8 cellular contexts compared by ENCODE assay signal in genomic region chr1:214558002-214558770, GRCh38. TPM values are rescaled to one million over a fixed set of nuclear protein-coding genes. Genes with fewer than 3 reads are reported as not detected.
DNase-seq lines count a peak whose midpoint lies in the region; ATAC-seq, FAIRE-seq and TF ChIP-seq lines count a peak whose summit lies in the region.

No MANE protein-coding gene starts in this region.

- H4K20me1 ChIP-seq in keratinocyte (ENCODE audit: control insufficient read depth, extremely low read depth, insufficient read depth, low read length), result no peaks in the 10 kb centered on the region

- no peaks in the 10 kb centered on the region for H3K9me1 ChIP-seq in keratinocyte (ENCODE audit: control insufficient read depth, extremely low read depth, insufficient read depth, low read length)

- no peaks in the 10 kb centered on the region for H3K9me3 ChIP-seq in keratinocyte (ENCODE audit: control insufficient read depth, low read depth, low read length)
- no peaks in the 10 kb centered on the region for H3K9me3 ChIP-seq in small intestine (ENCODE audit: control insufficient read depth, low read depth)

- ATAC-seq in HG03439 (IDR thresholded peaks at IDR 0.05; ENCODE audit: unreplicated experiment) (no peak), GM19324 (IDR thresholded peaks at IDR 0.05; ENCODE audit: low FRiP score, unreplicated experiment) (no peak)

- peak overlapping the region; percentile 85 for H2AFZ ChIP-seq in keratinocyte (ENCODE audit: control insufficient read depth, low read length)

- 57 to 73% (median 67%) methylated on average over 8 of the region's 8 CpGs for WGBS in small intestine, 3 donors

- DNase-seq in Daoy (ENCODE audit: low read depth) (peak; percentile 92), HCEC 1CT (peak; percentile 96), RKO (ENCODE audit: low spot score) (peak; percentile 87), keratinocyte (ENCODE audit: low read depth, low spot score) (no peak), small intestine (no peak)
- no peak for DNase-seq in activated T-cell treated with anti-CD3 and anti-CD28 coated beads, Interleukin-2, amount 50 U/mL, for 48 hours

- H3K4me1 ChIP-seq in keratinocyte (ENCODE audit: control insufficient read depth, extremely low read depth, insufficient read depth, low read length) (peaks cover 12% of the 10 kb centered on the region), small intestine (ENCODE audit: control insufficient read depth in 2 of 2, insufficient read depth in 1 of 2, low read depth in 1 of 2, low read length in 1 of 2) (no peaks in the 10 kb centered on the region)

- no peak for TF ChIP-seq CTCF in keratinocyte (optimal IDR thresholded peaks at IDR 0.05 in 1 of 3, IDR thresholded peaks at IDR 0.05 in 1 of 3, conservative IDR thresholded peaks at IDR 0.05 in 1 of 3; ENCODE audit: extremely low read depth in 1 of 3, insufficient read depth in 2 of 3, low read length in 3 of 3)

- dilution Hi-C loops in keratinocyte (cut with MboI; ENCODE audit: extremely low pct_ligation_motif_present, low sequenced_read_pairs), result no loop called here

- H3K36me3 ChIP-seq in keratinocyte (ENCODE audit: control insufficient read depth in 2 of 2, extremely low read depth in 1 of 2, insufficient read depth in 2 of 2, low read length in 2 of 2), result no peaks in the 10 kb centered on the region
- H3K36me3 ChIP-seq in small intestine (ENCODE audit: control insufficient read depth in 2 of 2, insufficient read depth in 2 of 2, low read length in 2 of 2), result no peaks in the 10 kb centered on the region

- H3K27me3 ChIP-seq in keratinocyte (ENCODE audit: control insufficient read depth, extremely low read depth, insufficient read depth, low read length) (no peaks in the 10 kb centered on the region), small intestine (ENCODE audit: control insufficient read depth in 2 of 2, insufficient read depth in 2 of 2, low read length in 2 of 2) (no peaks in the 10 kb centered on the region)

- H3K4me3 ChIP-seq in keratinocyte (ENCODE audit: control insufficient read depth in 2 of 3, extremely low read depth in 1 of 3, insufficient read depth in 2 of 3, low read depth in 1 of 3, low read length in 3 of 3) (no peak overlapping the region), small intestine (ENCODE audit: low read depth in 1 of 2, low read length in 2 of 2) (no peak overlapping the region)

- H3K27ac ChIP-seq in keratinocyte (ENCODE audit: control insufficient read depth, insufficient read depth, low read length) (peak overlapping the region; percentile 25), small intestine (ENCODE audit: low read depth in 1 of 2, low read length in 1 of 2) (no peak overlapping the region)

- no peaks in the 10 kb centered on the region for H3K79me2 ChIP-seq in keratinocyte (ENCODE audit: control insufficient read depth, insufficient read depth, low read length)

- peak overlapping the region; percentile 50 for H3K4me2 ChIP-seq in keratinocyte (ENCODE audit: control insufficient read depth, extremely low read depth, insufficient read depth, low read depth, low read length)

- H3K9ac ChIP-seq in keratinocyte (ENCODE audit: control insufficient read depth, extremely low read depth, insufficient read depth, low read length), result peak overlapping the region; percentile 43

- FAIRE-seq in keratinocyte (lab: Jason Lieb, UNC) (peak; percentile 87), small intestine (lab: Jason Lieb, UNC) (no peak)

RNA-seq across cellular contexts. Expression of gene PTPN14, which starts 6.8 kb away (rescaled TPM):
- 16.5 and 23.5 TPM in 2 replicates for total RNA-seq in Daoy (2014; rRNA removed; shearing (Covaris generic))
- polyA plus RNA-seq in keratinocyte (28.0 to 59.9 TPM (median 29.9 TPM) in 3 replicates), small intestine (1 to 10 TPM in 1 of 3 donors, under 1 TPM in 2; 0.45 to 5.8 (median 0.54) TPM)
- polyA plus RNA-seq in keratinocyte (2011; ENCODE audit: low read depth), result 16.1 TPM
- 22.9 and 31.8 TPM in 2 replicates for polyA plus RNA-seq in keratinocyte (2011; cell fraction: cytosol; rRNA removed)
- 67.8 and 76.2 TPM in 2 replicates for polyA plus RNA-seq in keratinocyte (2011; cell fraction: nucleus; rRNA removed)
- 23.6 and 44.7 TPM in 2 replicates for polyA plus RNA-seq in keratinocyte (2012; ENCODE audit: low replicate concordance)
- 115 to 156 TPM (median 131 TPM) in 3 replicates for polyA minus RNA-seq in keratinocyte
- 92.3 TPM for polyA minus RNA-seq in keratinocyte (2011; cell fraction: cytosol; rRNA and poly(A)+ RNA removed)
- polyA minus RNA-seq in keratinocyte (2011; cell fraction: nucleus; rRNA and poly(A)+ RNA removed), result 167 and 251 TPM in 2 replicates

RNA-seq across cellular contexts. Expression of gene CENPF, which starts 44.8 kb away (rescaled TPM):
- total RNA-seq in Daoy (2014; rRNA removed; shearing (Covaris generic)), result 64.2 and 64.3 TPM in 2 replicates
- polyA plus RNA-seq in keratinocyte, result 1.4 to 14.4 TPM (median 13.7 TPM) in 3 replicates
- 1.6 TPM for polyA plus RNA-seq in keratinocyte (2011; ENCODE audit: low read depth)
- 2.3 and 3.1 TPM in 2 replicates for polyA plus RNA-seq in keratinocyte (2011; cell fraction: cytosol; rRNA removed)
- polyA plus RNA-seq in keratinocyte (2011; cell fraction: nucleus; rRNA removed), result 6.1 and 8.8 TPM in 2 replicates
- 0.62 and 18.4 TPM in 2 replicates for polyA plus RNA-seq in keratinocyte (2012; ENCODE audit: low replicate concordance)
- polyA minus RNA-seq in keratinocyte, result 0.99 to 10.7 TPM (median 1.1 TPM) in 3 replicates
- polyA minus RNA-seq in keratinocyte (2011; cell fraction: cytosol; rRNA and poly(A)+ RNA removed), result 1.7 TPM
- 2.4 and 5.7 TPM in 2 replicates for polyA minus RNA-seq in keratinocyte (2011; cell fraction: nucleus; rRNA and poly(A)+ RNA removed)
- 10 to 100 TPM in 1 of 3 donors, 1 to 10 TPM in 1, under 1 TPM in 1; under 0.01 to 27.5 (median 1.3) TPM for polyA plus RNA-seq in small intestine

Comparison
In these comparisons a context has a peak if more than half of its experiments do, and no peak if none do; other contexts are left out.
1. DNase-seq: peak in Daoy (single experiment), HCEC 1CT (single experiment) and RKO (single experiment); none in keratinocyte (single experiment), small intestine (single experiment) and activated T-cell treated with anti-CD3 and anti-CD28 coated beads, Interleukin-2, amount 50 U/mL, for 48 hours (0 of 2).